In the genomic region with DNA sequence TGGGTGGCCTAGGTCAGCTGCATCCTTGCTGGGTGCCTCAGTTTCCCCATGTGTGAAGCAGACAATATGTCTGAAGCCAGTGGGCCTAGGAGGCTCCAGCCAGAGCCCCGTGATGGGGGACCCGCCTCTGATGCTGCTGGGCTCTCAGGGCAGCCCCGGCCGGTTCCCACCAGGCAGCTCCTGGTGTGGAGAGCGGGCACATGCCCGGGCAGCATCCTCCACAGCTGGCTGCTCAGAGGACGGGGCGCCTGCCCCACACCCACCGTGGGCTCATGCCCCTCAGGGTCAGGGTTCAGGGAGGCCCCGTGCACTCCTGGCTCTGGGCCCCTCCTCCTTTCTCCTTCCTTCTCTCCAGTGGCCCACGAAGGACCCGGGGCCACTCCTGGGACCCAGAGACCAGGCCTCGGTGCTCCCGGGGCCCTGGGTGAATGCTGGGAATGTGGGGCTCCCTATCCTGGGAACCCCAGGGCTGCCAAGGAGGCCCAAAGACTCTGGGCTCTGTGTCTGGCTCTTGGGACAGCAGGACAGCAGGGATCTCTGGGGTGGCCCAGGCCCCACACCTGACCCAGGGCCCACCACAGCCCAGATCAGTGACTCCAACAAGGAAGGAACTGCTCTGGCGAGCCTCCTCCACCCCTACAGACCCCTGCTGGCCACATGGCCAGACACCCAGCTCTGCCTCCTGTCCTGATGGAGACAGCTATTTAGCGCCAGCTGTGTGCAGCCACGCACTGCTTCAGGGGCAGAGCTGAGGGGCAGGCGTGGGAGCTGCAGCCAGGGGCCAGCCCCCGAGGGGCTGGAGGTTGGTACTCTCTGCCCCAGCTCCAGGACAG, we compare ENCODE assay signal across 22 cellular contexts. TPM values are rescaled to one million over a fixed set of nuclear protein-coding genes. Genes with fewer than 3 reads are reported as not detected.
DNase-seq lines count a peak whose midpoint lies in the region; ATAC-seq, FAIRE-seq and TF ChIP-seq lines count a peak whose summit lies in the region.
"Had no signal": no experiment of that assay in that cellular context is flagged by ENCODE, and none has a peak within 500 bp of the region (broad histone marks: within the 10 kb centered on the region; RNA-seq: fewer than 3 reads in every experiment).

No MANE protein-coding gene starts in this region.

- peak overlapping the region; percentile 14 to 38 (median 35) for H3K4me3 ChIP-seq in keratinocyte (ENCODE audit: control insufficient read depth in 2 of 3, extremely low read depth in 1 of 3, insufficient read depth in 2 of 3, low read depth in 1 of 3, low read length in 3 of 3)
- no peak overlapping the region for H3K4me3 ChIP-seq in thymus (ENCODE audit: low read length)
- H3K4me3 ChIP-seq: dorsolateral prefrontal cortex, esophagus muscularis mucosa, SJSA1 had no signal

- H3K56ac ChIP-seq in H9 (ENCODE audit: insufficient read length, low read depth, low read length), result no peak overlapping the region

- H3K9me3 Mint-ChIP-seq in WTC11 (no peaks in the 10 kb centered on the region), H9 (no peaks in the 10 kb centered on the region)
- H3K9me3 Mint-ChIP-seq: activated B cell treated with CpG ODN at 0.5 μM for 24 hours; activated CD8-positive, alpha-beta T cell treated with anti-CD3 and anti-CD28 coated beads for 36 hours; activated naive CD8-positive, alpha-beta T cell treated with anti-CD3 and anti-CD28 coated beads for 36 hours; activated T-cell treated with anti-CD3 and anti-CD28 coated beads, Interleukin-2, amount 50 U/mL, for 24 hours had no signal

- POLR2A ChIA-PET in WTC11 (lab: Charles Lee), result interaction anchor here (0.5 kb wide), 1 partner anchor 18 kb away, joined by 3 read pairs; no protein-coding TSS in a partner anchor

- no peak overlapping the region for H2AFZ ChIP-seq in keratinocyte (ENCODE audit: control insufficient read depth, low read length)
- no peak overlapping the region for H2AFZ ChIP-seq in H9 (ENCODE audit: low read length)
- H2AFZ ChIP-seq: parathyroid adenoma had no signal

- no peaks in the 10 kb centered on the region for H3K36me3 ChIP-seq in keratinocyte (ENCODE audit: control insufficient read depth in 2 of 2, extremely low read depth in 1 of 2, insufficient read depth in 2 of 2, low read length in 2 of 2)
- H3K36me3 ChIP-seq in thymus (ENCODE audit: control insufficient read depth, insufficient read depth), result no peaks in the 10 kb centered on the region
- H3K36me3 ChIP-seq: esophagus muscularis mucosa, SJSA1 had no signal

- no peaks in the 10 kb centered on the region for H3K23me2 ChIP-seq in H9 (ENCODE audit: insufficient read length, low read depth, low read length, poor library complexity, severe bottlenecking)

- no peaks in the 10 kb centered on the region for H3K27me3 Mint-ChIP-seq in WTC11 (ENCODE audit: low read depth)
- H3K27me3 Mint-ChIP-seq in H9 (ENCODE audit: low read depth), result no peaks in the 10 kb centered on the region

- peak; percentile 67 for FAIRE-seq in keratinocyte (lab: Jason Lieb, UNC)
- FAIRE-seq: bronchial epithelial cell, small intestine had no signal

- dilution Hi-C loops in keratinocyte (cut with MboI; ENCODE audit: extremely low pct_ligation_motif_present, low sequenced_read_pairs), result no loop called here

- no peak overlapping the region for H3K23ac ChIP-seq in H9 (ENCODE audit: insufficient read length, low read depth, low read length)

- 94% methylated on average over 19 of the region's 19 CpGs for whole genome bisulfite sequencing in thymus
- WGBS in H9 (ENCODE audit: extremely low coverage, insufficient read length, low lambda C conversion rate), result no CpG with 5 or more reads among the region's 19 CpGs

- H3K36me3 Mint-ChIP-seq in WTC11 (no peaks in the 10 kb centered on the region), H9 (ENCODE audit: insufficient read depth in 1 of 3, low read depth in 3 of 3) (no peaks in the 10 kb centered on the region)
- H3K36me3 Mint-ChIP-seq: activated naive CD8-positive, alpha-beta T cell treated with anti-CD3 and anti-CD28 coated beads for 36 hours had no signal

- no peak overlapping the region for H2BK15ac ChIP-seq in H9 (ENCODE audit: low read depth, low read length)

- no peak overlapping the region for H3T11ph ChIP-seq in H9 (ENCODE audit: low read length)

- H3K9me1 ChIP-seq in keratinocyte (ENCODE audit: control insufficient read depth, extremely low read depth, insufficient read depth, low read length), result no peaks in the 10 kb centered on the region

- TF ChIP-seq CTCF in WTC11 (IDR thresholded peaks at IDR 0.05) (no peak), keratinocyte (optimal IDR thresholded peaks at IDR 0.05 in 1 of 3, IDR thresholded peaks at IDR 0.05 in 1 of 3, conservative IDR thresholded peaks at IDR 0.05 in 1 of 3; ENCODE audit: extremely low read depth in 1 of 3, insufficient read depth in 2 of 3, low read length in 3 of 3) (peak in 1 of 3 experiments; percentile 6), H9 (conservative IDR thresholded peaks at IDR 0.05) (no peak)

- H3K4me1 ChIP-seq in keratinocyte (ENCODE audit: control insufficient read depth, extremely low read depth, insufficient read depth, low read length) (peaks cover 59% of the 10 kb centered on the region), thymus (ENCODE audit: control insufficient read depth, insufficient read depth, low read length) (peaks cover 12% of the 10 kb centered on the region), H9 (ENCODE audit: insufficient read depth, low read length) (no peaks in the 10 kb centered on the region)

- no peak overlapping the region; the same call in 1 of the 2 replicates for H3K14ac ChIP-seq in H9 (ENCODE audit: insufficient read depth, low read length)

- no peak overlapping the region for H2BK20ac ChIP-seq in H9 (ENCODE audit: low read depth, low read length, poor library complexity, severe bottlenecking)

- H3K4ac ChIP-seq in H9 (ENCODE audit: low read depth, low read length), result no peak overlapping the region

- no peak overlapping the region for H2AK5ac ChIP-seq in H9 (ENCODE audit: insufficient read length, low read length)

- H3K27ac Mint-ChIP-seq in WTC11 (0 out of 2 replicates have a peak overlapping the region, but pooled peaks have one; percentile 79), H9 (no peak overlapping the region)
- H3K27ac Mint-ChIP-seq: activated B cell treated with CpG ODN at 0.5 μM for 24 hours; activated CD8-positive, alpha-beta T cell treated with anti-CD3 and anti-CD28 coated beads for 36 hours; activated naive CD8-positive, alpha-beta T cell treated with anti-CD3 and anti-CD28 coated beads for 36 hours; activated T-cell treated with anti-CD3 and anti-CD28 coated beads, Interleukin-2, amount 50 U/mL, for 24 hours had no signal

- H3K9me3 ChIP-seq in keratinocyte (ENCODE audit: control insufficient read depth, low read depth, low read length) (no peaks in the 10 kb centered on the region), thymus (ENCODE audit: control insufficient read depth) (no peaks in the 10 kb centered on the region), H9 (ENCODE audit: control insufficient read depth, low read depth, low read length) (no peaks in the 10 kb centered on the region)
- H3K9me3 ChIP-seq: esophagus muscularis mucosa, SJSA1 had no signal

- no peak overlapping the region for H4K8ac ChIP-seq in H9 (replicated peaks; ENCODE audit: insufficient read length, low read depth, low read length)

- H3K79me2 ChIP-seq in keratinocyte (ENCODE audit: control insufficient read depth, insufficient read depth, low read length) (no peaks in the 10 kb centered on the region), H9 (ENCODE audit: insufficient read depth, low read length) (no peaks in the 10 kb centered on the region)
- H3K79me2 ChIP-seq: parathyroid adenoma had no signal

- no peak overlapping the region for H2BK120ac ChIP-seq in H9 (ENCODE audit: low read depth, low read length, poor library complexity, severe bottlenecking)

- H3K27me3 ChIP-seq in keratinocyte (ENCODE audit: control insufficient read depth, extremely low read depth, insufficient read depth, low read length), result peaks cover 7% of the 10 kb centered on the region
- H3K27me3 ChIP-seq in thymus (ENCODE audit: control insufficient read depth, insufficient read depth), result no peaks in the 10 kb centered on the region
- H3K27me3 ChIP-seq in H9 (ENCODE audit: insufficient read depth, low read length), result no peaks in the 10 kb centered on the region
- H3K27me3 ChIP-seq: dorsolateral prefrontal cortex, SJSA1 had no signal

- H4K20me1 ChIP-seq in keratinocyte (ENCODE audit: control insufficient read depth, extremely low read depth, insufficient read depth, low read length) (no peaks in the 10 kb centered on the region), H9 (ENCODE audit: control insufficient read depth, insufficient read depth, insufficient read length) (no peaks in the 10 kb centered on the region)

- H2BK5ac ChIP-seq in H9 (ENCODE audit: insufficient read length, low read length), result no peak overlapping the region

- H3K27ac ChIP-seq in keratinocyte (ENCODE audit: control insufficient read depth, insufficient read depth, low read length) (peak overlapping the region; percentile 99), thymus (ENCODE audit: low read depth) (peak overlapping the region; percentile 15), H9 (ENCODE audit: insufficient read length, low read depth, low read length) (no peak overlapping the region)
- H3K27ac ChIP-seq: C4-2B, esophagus muscularis mucosa, parathyroid adenoma, SJSA1 had no signal

- ATAC-seq in WTC11 (no peak), HG02678 (IDR thresholded peaks at IDR 0.05; ENCODE audit: unreplicated experiment) (no peak)
- ATAC-seq: activated CD8-positive, alpha-beta T cell treated with anti-CD3 and anti-CD28 coated beads for 36 hours had no signal

- H3K79me1 ChIP-seq in H9 (ENCODE audit: insufficient read depth, low read depth, low read length, poor library complexity, severe bottlenecking), result no peaks in the 10 kb centered on the region

- no peak overlapping the region for H4K5ac ChIP-seq in H9 (ENCODE audit: insufficient read length, low read depth, low read length)

- CTCF ChIA-PET in WTC11 (lab: Charles Lee), result interaction anchor here (0.6 to 8.3 kb wide), 5 partner anchors 19 to 136 kb away, joined by 3 to 163 read pairs (median 5); no protein-coding TSS in a partner anchor

- no peak overlapping the region for H3K4me3 Mint-ChIP-seq in WTC11
- H3K4me3 Mint-ChIP-seq in H9, result no peak overlapping the region
- H3K4me3 Mint-ChIP-seq: activated B cell treated with CpG ODN at 0.5 μM for 24 hours; activated CD8-positive, alpha-beta T cell treated with anti-CD3 and anti-CD28 coated beads for 36 hours; activated naive CD8-positive, alpha-beta T cell treated with anti-CD3 and anti-CD28 coated beads for 36 hours; activated T-cell treated with anti-CD3 and anti-CD28 coated beads, Interleukin-2, amount 50 U/mL, for 24 hours had no signal

- H3K9ac ChIP-seq in keratinocyte (ENCODE audit: control insufficient read depth, extremely low read depth, insufficient read depth, low read length), result peak overlapping the region; percentile 94
- no peak overlapping the region for H3K9ac ChIP-seq in H9 (ENCODE audit: extremely low read depth, insufficient read length, low read length)
- H3K9ac ChIP-seq: parathyroid adenoma had no signal

- H3K4me2 ChIP-seq in keratinocyte (ENCODE audit: control insufficient read depth, extremely low read depth, insufficient read depth, low read depth, low read length) (peak overlapping the region; percentile 84), H9 (ENCODE audit: insufficient read depth, insufficient read length, low read length) (no peak overlapping the region)

- no peak overlapping the region for H2BK12ac ChIP-seq in H9 (ENCODE audit: insufficient read length, low read depth, low read length)

- H4K91ac ChIP-seq in H9 (ENCODE audit: insufficient read length, low read depth, low read length), result no peak overlapping the region

- H3K4me1 Mint-ChIP-seq in WTC11 (no peaks in the 10 kb centered on the region), H9 (no peaks in the 10 kb centered on the region)
- H3K4me1 Mint-ChIP-seq: activated naive CD8-positive, alpha-beta T cell treated with anti-CD3 and anti-CD28 coated beads for 36 hours had no signal

- DNase-seq in NOMO-1 treated with DMSO at 0.1 percent for 48 hours (lab: John Stamatoyannopoulos, UW; ENCODE audit: unreplicated experiment) (peak; percentile 21), NOMO-1 (lab: John Stamatoyannopoulos, UW; ENCODE audit: unreplicated experiment in 2 of 2) (no peak), WTC11 (ENCODE audit: low spot score) (no peak), keratinocyte (ENCODE audit: low read depth, low spot score) (no peak), H9 (no peak), AG08396 (ENCODE audit: low spot score) (no peak)
- DNase-seq: activated B cell treated with CpG ODN at 0.5 μM for 24 hours; activated CD8-positive, alpha-beta T cell treated with anti-CD3 and anti-CD28 coated beads for 36 hours; activated naive CD8-positive, alpha-beta T cell treated with anti-CD3 and anti-CD28 coated beads for 36 hours; activated T-cell treated with anti-CD3 and anti-CD28 coated beads, Interleukin-2, amount 50 U/mL, for 24 hours; dorsolateral prefrontal cortex; NCI-H2029 treated with DMSO at 0.1 percent for 48 hours; NCI-H510A; small intestine; T-helper 2 cell had no signal

- no peak overlapping the region for H3K18ac ChIP-seq in H9 (ENCODE audit: insufficient read length, low read depth, low read length)

RNA-seq across cellular contexts. Expression of gene EGFL7, which starts 39.5 kb away (rescaled TPM):
- 54.6 to 64.9 TPM (median 62.8 TPM) in 3 replicates for total RNA-seq in WTC11 (2021)
- 4.2 to 10.5 TPM (median 6.2 TPM) in 3 replicates for polyA plus RNA-seq in keratinocyte
- 1.0 TPM for polyA plus RNA-seq in keratinocyte (2011; ENCODE audit: low read depth)
- 3.9 and 15.7 TPM in 2 replicates for polyA plus RNA-seq in keratinocyte (2011; cell fraction: cytosol; rRNA removed)
- 7.2 and 12.3 TPM in 2 replicates for polyA plus RNA-seq in keratinocyte (2011; cell fraction: nucleus; rRNA removed)
- polyA plus RNA-seq in keratinocyte (2012; ENCODE audit: low replicate concordance), result 2.4 and 10.1 TPM in 2 replicates
- polyA minus RNA-seq in keratinocyte, result 1.3 to 4.1 TPM (median 2.7 TPM) in 3 replicates
- polyA minus RNA-seq in keratinocyte (2011; cell fraction: cytosol; rRNA and poly(A)+ RNA removed), result 16.3 TPM
- polyA minus RNA-seq in keratinocyte (2011; cell fraction: nucleus; rRNA and poly(A)+ RNA removed), result 4.7 and 7.5 TPM in 2 replicates
- polyA plus RNA-seq in thymus, result 118 TPM
- 37.7 and 38.0 TPM in 2 replicates for total RNA-seq in H9 (2021)
- total RNA-seq: activated B cell treated with CpG ODN at 0.5 μM for 24 hours had no signal
